In the genomic region with DNA sequence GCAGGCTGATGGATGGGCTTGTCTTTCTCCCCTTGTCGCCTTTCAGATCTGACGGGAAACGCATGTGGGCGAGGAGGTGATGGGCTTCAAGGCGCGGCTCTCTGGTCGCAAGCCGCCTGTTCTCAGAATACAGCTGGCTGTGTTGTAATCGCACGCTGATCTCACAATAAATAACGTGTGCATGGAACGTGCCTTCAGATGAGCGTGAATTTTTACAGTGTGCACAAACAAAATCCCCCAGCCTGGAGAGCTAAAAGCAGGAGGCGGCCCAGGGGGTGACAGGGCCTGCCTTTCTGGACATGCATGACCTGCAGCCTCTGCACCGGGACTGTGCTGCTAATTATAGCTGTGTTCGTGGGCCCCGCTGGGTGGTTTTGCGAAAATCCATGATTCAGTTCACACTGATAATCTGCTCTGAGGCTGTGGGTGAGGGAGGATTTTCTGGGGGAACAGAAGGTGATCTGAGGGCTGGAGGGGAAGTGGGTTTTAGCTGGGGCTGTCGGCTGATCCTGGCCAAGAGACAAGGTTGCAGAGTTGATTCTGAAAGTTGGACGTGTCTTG, we compare ENCODE assay signal across 17 cellular contexts.
DNase-seq lines count a peak whose midpoint lies in the region; ATAC-seq and TF ChIP-seq lines count a peak whose summit lies in the region.
"Had no signal": no experiment of that assay in that cellular context is flagged by ENCODE, and none has a peak within 500 bp of the region (broad histone marks: within the 10 kb centered on the region; RNA-seq: fewer than 3 reads in every experiment).

No MANE protein-coding gene starts in this region.

- H3K4me3 Mint-ChIP-seq in CD8-positive, alpha-beta T cell = no peak overlapping the region
- H3K4me3 Mint-ChIP-seq in CD8-positive, alpha-beta memory T cell = no peak overlapping the region
- H3K4me3 Mint-ChIP-seq: natural killer cell treated with Interleukin-12 subunit alpha and Interleukin-12 subunit beta and Interleukin-15 and Interleukin-18, amount 100 ng/mL, for 72 hours had no signal

- CTCF ChIA-PET in CD8-positive, alpha-beta T cell (lab: Charles Lee) = no interaction called here
- CTCF ChIA-PET in CD8-positive, alpha-beta memory T cell (lab: Charles Lee) = no interaction called here

- peaks cover 4% of the 10 kb centered on the region for H3K9me3 Mint-ChIP-seq in CD8-positive, alpha-beta T cell
- no peaks in the 10 kb centered on the region for H3K9me3 Mint-ChIP-seq in CD8-positive, alpha-beta memory T cell

- peak in 1 of 7 experiments; percentile 27 for DNase-seq in CD8-positive, alpha-beta T cell
- DNase-seq in NOMO-1 treated with DMSO at 0.1 percent for 48 hours (lab: John Stamatoyannopoulos, UW; ENCODE audit: unreplicated experiment) (peak; percentile 63), fibroblast of gingiva (ENCODE audit: low read depth) (peak; percentile 43), sciatic nerve (ENCODE audit: low spot score) (peak; percentile 51), NCI-H1694 treated with DMSO at 0.1 percent for 48 hours (lab: John Stamatoyannopoulos, UW) (no peak), AML-193 (lab: John Stamatoyannopoulos, UW) (no peak)
- no peak for DNase-seq in CD8-positive, alpha-beta memory T cell
- DNase-seq: activated CD4-positive, alpha-beta T cell treated with anti-CD3 and anti-CD28 coated beads, Interleukin-2, amount 50 U/mL, for 1 hour; left ventricle myocardium inferior; NCI-H2029 treated with DMSO at 0.1 percent for 48 hours; Right ventricle myocardium superior; T-helper 9 cell had no signal

- H3K27ac ChIP-seq in CD8-positive, alpha-beta T cell (ENCODE audit: low read depth, low read length) = no peak overlapping the region
- no peak overlapping the region for H3K27ac ChIP-seq in CD8-positive, alpha-beta memory T cell (ENCODE audit: low read depth, low read length)
- H3K27ac ChIP-seq: colonic mucosa, HL-60, left ventricle myocardium inferior had no signal

- no peaks in the 10 kb centered on the region for H3K36me3 ChIP-seq in CD8-positive, alpha-beta T cell (ENCODE audit: insufficient read depth, low read length)
- H3K36me3 ChIP-seq in CD8-positive, alpha-beta memory T cell (ENCODE audit: insufficient read depth, low read length) = no peaks in the 10 kb centered on the region
- H3K36me3 ChIP-seq: colonic mucosa, left ventricle myocardium inferior had no signal

- POLR2A ChIA-PET in CD8-positive, alpha-beta T cell (lab: Charles Lee) = no interaction called here
- POLR2A ChIA-PET in CD8-positive, alpha-beta memory T cell (lab: Charles Lee) = no interaction called here

- no peaks in the 10 kb centered on the region for H3K27me3 ChIP-seq in CD8-positive, alpha-beta T cell (ENCODE audit: insufficient read depth, low read length)
- H3K27me3 ChIP-seq in CD8-positive, alpha-beta memory T cell (ENCODE audit: insufficient read depth, low read length, poor library complexity, severe bottlenecking) = no peaks in the 10 kb centered on the region
- H3K27me3 ChIP-seq: colonic mucosa had no signal

- no peaks in the 10 kb centered on the region for H3K27me3 Mint-ChIP-seq in CD8-positive, alpha-beta T cell (ENCODE audit: low read depth)
- H3K27me3 Mint-ChIP-seq in CD8-positive, alpha-beta memory T cell = peaks cover 2 to 10% of the 10 kb centered on the region in 2 donors

- no peaks in the 10 kb centered on the region for H3K4me1 ChIP-seq in CD8-positive, alpha-beta T cell (ENCODE audit: insufficient read depth, low read length)
- no peaks in the 10 kb centered on the region for H3K4me1 ChIP-seq in CD8-positive, alpha-beta memory T cell (ENCODE audit: insufficient read depth, low read length)
- H3K4me1 ChIP-seq: colonic mucosa, left ventricle myocardium inferior had no signal

- H3K4me1 Mint-ChIP-seq in CD8-positive, alpha-beta T cell (ENCODE audit: low read depth) = no peaks in the 10 kb centered on the region
- H3K4me1 Mint-ChIP-seq in CD8-positive, alpha-beta memory T cell = peaks cover 0 to 5% (median 2%) of the 10 kb centered on the region in 3 donors

- intact Hi-C loops in CD8-positive, alpha-beta T cell (cut with DNase I, micrococcal nuclease) = no loop called here
- intact Hi-C loops in sciatic nerve (cut with DNase I) = no loop called here

- no peaks in the 10 kb centered on the region for H3K36me3 Mint-ChIP-seq in CD8-positive, alpha-beta T cell
- H3K36me3 Mint-ChIP-seq in CD8-positive, alpha-beta memory T cell = peaks cover 0 to 3% (median 0%) of the 10 kb centered on the region in 3 donors
- H3K36me3 Mint-ChIP-seq: natural killer cell treated with Interleukin-12 subunit alpha and Interleukin-12 subunit beta and Interleukin-15 and Interleukin-18, amount 100 ng/mL, for 72 hours had no signal

- peak overlapping the region; percentile 3 for H3K27ac Mint-ChIP-seq in CD8-positive, alpha-beta T cell
- no peak overlapping the region for H3K27ac Mint-ChIP-seq in CD8-positive, alpha-beta memory T cell
- H3K27ac Mint-ChIP-seq: natural killer cell treated with Interleukin-12 subunit alpha and Interleukin-12 subunit beta and Interleukin-15 and Interleukin-18, amount 100 ng/mL, for 72 hours had no signal

- no peak for ATAC-seq in CD8-positive, alpha-beta T cell
- ATAC-seq in sciatic nerve (peak; percentile 29), HG03439 (IDR thresholded peaks at IDR 0.05; ENCODE audit: unreplicated experiment) (no peak)
- ATAC-seq: GM12878; natural killer cell treated with Interleukin-12 subunit alpha and Interleukin-12 subunit beta and Interleukin-15 and Interleukin-18, amount 100 ng/mL, for 72 hours had no signal

- no peak overlapping the region for H3K4me3 ChIP-seq in CD8-positive, alpha-beta T cell (ENCODE audit: low read depth, low read length)
- no peak overlapping the region for H3K4me3 ChIP-seq in CD8-positive, alpha-beta memory T cell (ENCODE audit: low read length)
- H3K4me3 ChIP-seq: colonic mucosa, GM12878, left ventricle myocardium inferior had no signal

- no peak for TF ChIP-seq CTCF in CD8-positive, alpha-beta T cell (IDR thresholded peaks at IDR 0.05)

- no peaks in the 10 kb centered on the region for H3K9me3 ChIP-seq in CD8-positive, alpha-beta T cell (ENCODE audit: low read length)
- H3K9me3 ChIP-seq in CD8-positive, alpha-beta memory T cell (ENCODE audit: low read length) = no peaks in the 10 kb centered on the region
- H3K9me3 ChIP-seq: colonic mucosa, left ventricle myocardium inferior had no signal

Comparison
In these comparisons a context has a peak if more than half of its experiments do, and no peak if none do; other contexts are left out.
1. DNase-seq: peak in NOMO-1 treated with DMSO at 0.1 percent for 48 hours (single experiment), fibroblast of gingiva (single experiment) and sciatic nerve (single experiment); none in NCI-H1694 treated with DMSO at 0.1 percent for 48 hours (single experiment), CD8-positive, alpha-beta memory T cell (0 of 5) and AML-193 (0 of 2).